In genomic region chr6:131656667-131657066, GRCh38 we compare ENCODE assay signal across 10 cellular contexts. TPM values are rescaled to one million over a fixed set of nuclear protein-coding genes. Genes with fewer than 3 reads are reported as not detected.
"Had no signal": no experiment of that assay in that cellular context is flagged by ENCODE, and none has a peak within 500 bp of the region (broad histone marks: within the 10 kb centered on the region; RNA-seq: fewer than 3 reads in every experiment).

No MANE protein-coding gene starts in this region.

- DNase-seq: GOT3, H7, HFFc6, Karpas-422, KBM-7 had no signal

- H3K4me2 ChIP-seq: KMS-11 had no signal

- H3K27ac ChIP-seq: KMS-11 had no signal

- H3K9me3 ChIP-seq: HAP-1 had no signal

- H3K4me3 ChIP-seq: HAP-1 had no signal

- H3K36me3 ChIP-seq: HAP-1 had no signal

- FAIRE-seq: HTR-8/SVneo had no signal

- H3K9ac ChIP-seq: KMS-11 had no signal

RNA-seq across cellular contexts. Expression of gene ENPP3, which starts 19.6 kb away (rescaled TPM):
- total RNA-seq: H4, H7, HT-29 had no signal

RNA-seq across cellular contexts. Expression of gene OR2A4, which starts 44.5 kb away (rescaled TPM):
- total RNA-seq: H4, H7, HFFc6, HT-29 had no signal

RNA-seq across cellular contexts. Expression of gene CTAGE9, which starts 54.1 kb away (rescaled TPM):
- total RNA-seq: H4, H7, HFFc6, HT-29 had no signal
